Comparison of ENCODE assay signal across 16 cellular contexts in genomic region chr1:22533244-22533643, GRCh38. TPM values are rescaled to one million over a fixed set of nuclear protein-coding genes. Genes with fewer than 3 reads are reported as not detected.
"Had no signal": no experiment of that assay in that cellular context is flagged by ENCODE, and none has a peak within 500 bp of the region (broad histone marks: within the 10 kb centered on the region; RNA-seq: fewer than 3 reads in every experiment).

No MANE protein-coding gene starts in this region.

- DNase-seq: activated CD4-positive, alpha-beta T cell treated with anti-CD3 and anti-CD28 coated beads for 36 hours; activated CD8-positive, alpha-beta memory T cell treated with anti-CD3 and anti-CD28 coated beads, Interleukin-2, amount 50 U/mL, for 48 hours; activated CD8-positive, alpha-beta T cell treated with anti-CD3 and anti-CD28 coated beads for 36 hours; activated naive CD8-positive, alpha-beta T cell treated with anti-CD3 and anti-CD28 coated beads, Interleukin-2, amount 50 U/mL, for 24 hours; esophagus squamous epithelium; left colon; naive B cell; sigmoid colon; stimulated activated CD4-positive, alpha-beta T cell treated with anti-CD3 and anti-CD28 coated beads, Interleukin-12 subunit alpha, Interleukin-12 subunit beta, amount 100 ng/mL, for 4 hours; stimulated activated CD4-positive, alpha-beta T cell treated with anti-CD3 and anti-CD28 coated beads, Interleukin-2, amount 100 ng/mL, for 48 hours; stimulated activated naive CD4-positive, alpha-beta T cell treated with Interleukin-2 at 50 U/mL for 16 hours; T1000; upper lobe of left lung had no signal

- ATAC-seq: activated CD4-positive, alpha-beta T cell treated with anti-CD3 and anti-CD28 coated beads for 36 hours; activated CD8-positive, alpha-beta T cell treated with anti-CD3 and anti-CD28 coated beads for 36 hours; activated naive CD8-positive, alpha-beta T cell treated with anti-CD3 and anti-CD28 coated beads, Interleukin-2, amount 50 U/mL, for 24 hours; left colon; psoas muscle had no signal

RNA-seq across cellular contexts. Expression of gene EPHA8, which starts 30.0 kb away (rescaled TPM):
- total RNA-seq: activated CD4-positive, alpha-beta T cell treated with anti-CD3 and anti-CD28 coated beads for 36 hours; activated CD8-positive, alpha-beta T cell treated with anti-CD3 and anti-CD28 coated beads for 36 hours; ascending aorta; left colon; lung microvascular endothelial cell; psoas muscle; sigmoid colon; upper lobe of left lung had no signal
